In genomic region chr12:48946943-48947342, GRCh38 we compare ENCODE assay signal across 1 cellular context.
TF ChIP-seq lines count a peak whose summit lies in the region.

No MANE protein-coding gene starts in this region.

TF ChIP-seq in SK-N-SH, 30 proteins besides CTCF, POLR2A, EP300 and RAD21:
- TF ChIP-seq PBX3 (IDR thresholded peaks at IDR 0.05) (no peak), ELF1 (IDR thresholded peaks at IDR 0.05) (no peak), CHD2 (IDR thresholded peaks at IDR 0.05; ENCODE audit: low read length, partially characterized antibody) (no peak), POLR2AphosphoS5 (IDR thresholded peaks at IDR 0.05; ENCODE audit: low read depth, low read length) (no peak), MXI1 (IDR thresholded peaks at IDR 0.05; ENCODE audit: low read depth, low read length) (no peak), USF1 (IDR thresholded peaks at IDR 0.05; ENCODE audit: borderline replicate concordance, low read depth) (no peak), EZH2phosphoT487 (IDR thresholded peaks at IDR 0.05; ENCODE audit: borderline replicate concordance, low read depth) (no peak), NFIC (IDR thresholded peaks at IDR 0.05; ENCODE audit: borderline replicate concordance) (no peak), FOSL2 (IDR thresholded peaks at IDR 0.05; ENCODE audit: borderline replicate concordance, low read depth) (no peak), FOXM1 (IDR thresholded peaks at IDR 0.05; ENCODE audit: low read depth) (no peak), IRF3 (IDR thresholded peaks at IDR 0.05; ENCODE audit: low read depth, low read length) (no peak), GATA2 (CRISPR knock-in tag; IDR thresholded peaks at IDR 0.05) (no peak), ZBTB33 (IDR thresholded peaks at IDR 0.05; ENCODE audit: borderline replicate concordance, low read depth) (no peak), NRF1 (IDR thresholded peaks at IDR 0.05; ENCODE audit: low read depth, low read length) (no peak), FOXJ3 (CRISPR knock-in tag; IDR thresholded peaks at IDR 0.05) (no peak), SIN3A (IDR thresholded peaks at IDR 0.05; ENCODE audit: borderline replicate concordance, low read depth, low read length) (no peak), SMC3 (IDR thresholded peaks at IDR 0.05; ENCODE audit: low read depth, low read length) (no peak), GABPA (IDR thresholded peaks at IDR 0.05; ENCODE audit: low read depth) (no peak), RXRA (IDR thresholded peaks at IDR 0.05; ENCODE audit: borderline replicate concordance, low read depth) (no peak), REST (IDR thresholded peaks at IDR 0.05; ENCODE audit: low read depth, low read length) (no peak)
